ENCODE assay signal across 35 cellular contexts in the genomic region with DNA sequence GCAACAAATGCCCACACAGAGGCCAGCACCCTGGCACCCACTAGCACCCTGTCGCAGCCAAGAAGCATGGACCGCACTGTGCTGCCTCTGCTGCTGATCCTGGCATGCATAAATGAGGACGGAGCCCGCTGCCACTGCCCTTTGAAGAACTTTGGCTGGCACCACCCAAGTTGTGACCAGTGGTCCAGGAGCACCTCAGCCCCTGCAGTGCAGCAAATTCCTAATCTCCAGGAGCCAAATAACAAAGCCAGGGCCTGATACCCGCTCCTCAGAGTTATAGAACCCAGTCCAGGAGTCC.
"Had no signal": no experiment of that assay in that cellular context is flagged by ENCODE, and none has a peak within 500 bp of the region (broad histone marks: within the 10 kb centered on the region; RNA-seq: fewer than 3 reads in every experiment).

No MANE protein-coding gene starts in this region.

- FAIRE-seq: bronchial epithelial cell, TTC549 had no signal

- H3K36me3 ChIP-seq: ascending aorta, cardiac muscle cell had no signal

- H3K4me1 ChIP-seq: ascending aorta had no signal

- H3K27me3 ChIP-seq: ascending aorta, cardiac muscle cell had no signal

- H3K27ac Mint-ChIP-seq: activated B cell treated with CpG ODN at 0.5 μM for 24 hours; activated CD4-positive, alpha-beta memory T cell treated with anti-CD3 and anti-CD28 coated beads for 36 hours; activated CD4-positive, alpha-beta T cell treated with anti-CD3 and anti-CD28 coated beads, Interleukin-2, amount 10 ng/mL, durations not matched to agents 24 days and 14 days; activated CD8-positive, alpha-beta T cell treated with anti-CD3 and anti-CD28 coated beads for 36 hours; activated naive CD4-positive, alpha-beta T cell treated with anti-CD3 and anti-CD28 coated beads, Interleukin-2, amount 10 ng/mL, durations not matched to agents 7 days and 5 days; activated naive CD4-positive, alpha-beta T cell treated with anti-CD3 and anti-CD28 coated beads, Interleukin-2, amount 50 U/mL, for 24 hours; activated naive CD8-positive, alpha-beta T cell; activated naive CD8-positive, alpha-beta T cell treated with anti-CD3 and anti-CD28 coated beads, Interleukin-2, amount 10 ng/mL, durations not matched to agents 7 days and 5 days; activated naive CD8-positive, alpha-beta T cell treated with anti-CD3 and anti-CD28 coated beads, Interleukin-2, amount 50 U/mL, for 24 hours; activated T-helper 2 cell treated with anti-CD3 and anti-CD28 coated beads, Interferon-gamma antibody, Interleukin-2, Interleukin-4, amounts not matched to agents 10 μg/mL and 5 μg/mL and 100 μg/mL, durations not matched to agents 14 hours and 24 hours and 36 hours; brain; T-helper 1 cell treated with Interleukin-12 subunit alpha and Interleukin-12 subunit beta and Interleukin-4 antibody, amounts not matched to agents 30 μg/mL and 1 μg/mL, for 36 hours; T-helper 2 cell treated with Interferon-gamma antibody and Interleukin-4, amounts not matched to agents 5 μg/mL and 100 μg/mL, for 36 hours had no signal

- H3K9me3 ChIP-seq: ascending aorta had no signal

- H3K27me3 Mint-ChIP-seq: activated B cell treated with CpG ODN at 0.5 μM for 24 hours; activated CD4-positive, alpha-beta memory T cell treated with anti-CD3 and anti-CD28 coated beads for 36 hours; activated CD4-positive, alpha-beta T cell treated with anti-CD3 and anti-CD28 coated beads, Interleukin-2, amount 10 ng/mL, durations not matched to agents 24 days and 14 days; activated CD8-positive, alpha-beta T cell treated with anti-CD3 and anti-CD28 coated beads for 36 hours; activated naive CD4-positive, alpha-beta T cell treated with anti-CD3 and anti-CD28 coated beads, Interleukin-2, amount 10 ng/mL, durations not matched to agents 7 days and 5 days; activated naive CD4-positive, alpha-beta T cell treated with anti-CD3 and anti-CD28 coated beads, Interleukin-2, amount 50 U/mL, for 24 hours; activated naive CD8-positive, alpha-beta T cell; activated naive CD8-positive, alpha-beta T cell treated with anti-CD3 and anti-CD28 coated beads, Interleukin-2, amount 10 ng/mL, durations not matched to agents 7 days and 5 days; activated naive CD8-positive, alpha-beta T cell treated with anti-CD3 and anti-CD28 coated beads, Interleukin-2, amount 50 U/mL, for 24 hours; brain had no signal

- H3K27ac ChIP-seq: ascending aorta, cardiac muscle cell, VCaP had no signal

- H3K36me3 Mint-ChIP-seq: activated CD4-positive, alpha-beta memory T cell treated with anti-CD3 and anti-CD28 coated beads for 36 hours; activated naive CD4-positive, alpha-beta T cell treated with anti-CD3 and anti-CD28 coated beads, Interleukin-2, amount 10 ng/mL, durations not matched to agents 7 days and 5 days; activated naive CD4-positive, alpha-beta T cell treated with anti-CD3 and anti-CD28 coated beads, Interleukin-2, amount 50 U/mL, for 24 hours; activated naive CD8-positive, alpha-beta T cell; activated naive CD8-positive, alpha-beta T cell treated with anti-CD3 and anti-CD28 coated beads, Interleukin-2, amount 10 ng/mL, durations not matched to agents 7 days and 5 days; brain had no signal

- H3K9me3 Mint-ChIP-seq: activated B cell treated with CpG ODN at 0.5 μM for 24 hours; activated CD4-positive, alpha-beta memory T cell treated with anti-CD3 and anti-CD28 coated beads for 36 hours; activated CD4-positive, alpha-beta T cell treated with anti-CD3 and anti-CD28 coated beads, Interleukin-2, amount 10 ng/mL, durations not matched to agents 24 days and 14 days; activated CD8-positive, alpha-beta T cell treated with anti-CD3 and anti-CD28 coated beads for 36 hours; activated naive CD4-positive, alpha-beta T cell treated with anti-CD3 and anti-CD28 coated beads, Interleukin-2, amount 10 ng/mL, durations not matched to agents 7 days and 5 days; activated naive CD4-positive, alpha-beta T cell treated with anti-CD3 and anti-CD28 coated beads, Interleukin-2, amount 50 U/mL, for 24 hours; activated naive CD8-positive, alpha-beta T cell treated with anti-CD3 and anti-CD28 coated beads, Interleukin-2, amount 10 ng/mL, durations not matched to agents 7 days and 5 days; activated naive CD8-positive, alpha-beta T cell treated with anti-CD3 and anti-CD28 coated beads, Interleukin-2, amount 50 U/mL, for 24 hours; activated T-cell treated with anti-CD3 and anti-CD28 coated beads, Interleukin-2, amount 50 U/mL, for 4 hours; activated T-helper 2 cell treated with anti-CD3 and anti-CD28 coated beads, Interferon-gamma antibody, Interleukin-2, Interleukin-4, amounts not matched to agents 10 μg/mL and 5 μg/mL and 100 μg/mL, durations not matched to agents 14 hours and 24 hours and 36 hours; T-helper 2 cell treated with Interferon-gamma antibody and Interleukin-4, amounts not matched to agents 5 μg/mL and 100 μg/mL, for 36 hours had no signal

- H3K4me1 Mint-ChIP-seq: activated B cell treated with CpG ODN at 0.5 μM for 24 hours; activated CD4-positive, alpha-beta T cell treated with anti-CD3 and anti-CD28 coated beads, Interleukin-2, amount 10 ng/mL, durations not matched to agents 24 days and 14 days; activated naive CD4-positive, alpha-beta T cell treated with anti-CD3 and anti-CD28 coated beads, Interleukin-2, amount 10 ng/mL, durations not matched to agents 7 days and 5 days; activated naive CD4-positive, alpha-beta T cell treated with anti-CD3 and anti-CD28 coated beads, Interleukin-2, amount 50 U/mL, for 24 hours; activated naive CD8-positive, alpha-beta T cell treated with anti-CD3 and anti-CD28 coated beads, Interleukin-2, amount 10 ng/mL, durations not matched to agents 7 days and 5 days; activated naive CD8-positive, alpha-beta T cell treated with anti-CD3 and anti-CD28 coated beads, Interleukin-2, amount 50 U/mL, for 24 hours; brain had no signal

- H3K4me3 ChIP-seq: ascending aorta, cardiac muscle cell had no signal

- ATAC-seq: activated CD8-positive, alpha-beta T cell treated with anti-CD3 and anti-CD28 coated beads for 36 hours; activated naive CD8-positive, alpha-beta T cell treated with anti-CD3 and anti-CD28 coated beads, Interleukin-2, amount 50 U/mL, for 24 hours; activated T-cell treated with anti-CD3 and anti-CD28 coated beads, Interleukin-2, amount 50 U/mL, for 4 hours had no signal

- H3K4me3 Mint-ChIP-seq: activated B cell treated with CpG ODN at 0.5 μM for 24 hours; activated CD4-positive, alpha-beta memory T cell treated with anti-CD3 and anti-CD28 coated beads for 36 hours; activated CD4-positive, alpha-beta T cell treated with anti-CD3 and anti-CD28 coated beads, Interleukin-2, amount 10 ng/mL, durations not matched to agents 24 days and 14 days; activated CD8-positive, alpha-beta T cell treated with anti-CD3 and anti-CD28 coated beads for 36 hours; activated naive CD4-positive, alpha-beta T cell treated with anti-CD3 and anti-CD28 coated beads, Interleukin-2, amount 10 ng/mL, durations not matched to agents 7 days and 5 days; activated naive CD4-positive, alpha-beta T cell treated with anti-CD3 and anti-CD28 coated beads, Interleukin-2, amount 50 U/mL, for 24 hours; activated naive CD8-positive, alpha-beta T cell; activated naive CD8-positive, alpha-beta T cell treated with anti-CD3 and anti-CD28 coated beads, Interleukin-2, amount 10 ng/mL, durations not matched to agents 7 days and 5 days; activated naive CD8-positive, alpha-beta T cell treated with anti-CD3 and anti-CD28 coated beads, Interleukin-2, amount 50 U/mL, for 24 hours; activated T-cell treated with anti-CD3 and anti-CD28 coated beads, Interleukin-2, amount 50 U/mL, for 4 hours; brain; T-helper 1 cell treated with Interleukin-12 subunit alpha and Interleukin-12 subunit beta and Interleukin-4 antibody, amounts not matched to agents 30 μg/mL and 1 μg/mL, for 36 hours; T-helper 2 cell treated with Interferon-gamma antibody and Interleukin-4, amounts not matched to agents 5 μg/mL and 100 μg/mL, for 36 hours had no signal

- DNase-seq: activated B cell treated with CpG ODN at 0.5 μM for 24 hours; activated CD4-positive, alpha-beta memory T cell treated with anti-CD3 and anti-CD28 coated beads for 36 hours; activated CD4-positive, alpha-beta T cell treated with anti-CD3 and anti-CD28 coated beads for 4 hours; activated CD4-positive, alpha-beta T cell treated with anti-CD3 and anti-CD28 coated beads, Interleukin-2, amount 10 ng/mL, durations not matched to agents 24 days and 14 days; activated CD4-positive, alpha-beta T cell treated with anti-CD3 and anti-CD28 coated beads, Interleukin-2, amount 50 U/mL, for 1 hour; activated CD4-positive, alpha-beta T cell treated with anti-CD3 and anti-CD28 coated beads, Interleukin-2, amount 50 U/mL, for 4 hours; activated CD4-positive, CD25-positive, alpha-beta regulatory T cell treated with anti-CD3 and anti-CD28 coated beads, Interleukin-2, amount 50 U/mL, for 72 hours; activated CD8-positive, alpha-beta memory T cell treated with anti-CD3 and anti-CD28 coated beads, Interleukin-2, amount 50 U/mL, for 4 hours; activated CD8-positive, alpha-beta T cell treated with anti-CD3 and anti-CD28 coated beads for 36 hours; activated effector memory CD4-positive, alpha-beta T cell treated with Interleukin-2 at 50 U/mL for 16 hours; activated gamma-delta T cell; activated naive CD4-positive, alpha-beta T cell treated with anti-CD3 and anti-CD28 coated beads, Interleukin-2, amount 10 ng/mL, durations not matched to agents 7 days and 5 days; activated naive CD4-positive, alpha-beta T cell treated with Interleukin-2 at 50 U/mL for 16 hours; activated naive CD8-positive, alpha-beta T cell treated with anti-CD3 and anti-CD28 coated beads, Interleukin-2, amount 10 ng/mL, durations not matched to agents 7 days and 5 days; activated naive CD8-positive, alpha-beta T cell treated with anti-CD3 and anti-CD28 coated beads, Interleukin-2, amount 50 U/mL, for 24 hours; activated T-cell treated with anti-CD3 and anti-CD28 coated beads for 4 hours; activated T-cell treated with anti-CD3 and anti-CD28 coated beads, Interleukin-2, amount 50 U/mL, for 1 hour; activated T-cell treated with anti-CD3 and anti-CD28 coated beads, Interleukin-2, amount 50 U/mL, for 4 hours; amygdala; central memory CD4-positive, alpha-beta T cell; SW 1271; T-helper 1 cell; T-helper 2 cell; T-helper 9 cell had no signal
